Comparison of ENCODE assay signal across 23 cellular contexts in genomic region chr22:50714631-50715179, GRCh38. TPM values are rescaled to one million over a fixed set of nuclear protein-coding genes. Genes with fewer than 3 reads are reported as not detected.
"Had no signal": no experiment of that assay in that cellular context is flagged by ENCODE, and none has a peak within 500 bp of the region (broad histone marks: within the 10 kb centered on the region; RNA-seq: fewer than 3 reads in every experiment).

No MANE protein-coding gene starts in this region.

- H3K4me3 Mint-ChIP-seq: activated CD4-positive, alpha-beta T cell treated with anti-CD3 and anti-CD28 coated beads, Interleukin-2, amount 10 ng/mL, durations not matched to agents 24 days and 14 days; activated naive CD4-positive, alpha-beta T cell treated with anti-CD3 and anti-CD28 coated beads, Interleukin-2, amount 10 ng/mL, durations not matched to agents 7 days and 5 days; activated naive CD8-positive, alpha-beta T cell treated with anti-CD3 and anti-CD28 coated beads, Interleukin-2, amount 50 U/mL, for 24 hours; activated T-cell treated with anti-CD3 and anti-CD28 coated beads, Interleukin-2, amount 50 U/mL, for 4 hours; effector memory CD8-positive, alpha-beta T cell; naive thymus-derived CD4-positive, alpha-beta T cell; stimulated activated naive B cell treated with anti-CD40 and anti-IgM and Interleukin-4, amounts not matched to agents 10 μg/mL and 1 μg/mL and 100 μg/mL, for 72 hours; T-helper 1 cell treated with Interleukin-12 subunit alpha and Interleukin-12 subunit beta and Interleukin-4 antibody, amounts not matched to agents 30 μg/mL and 1 μg/mL, for 36 hours had no signal

- DNase-seq: activated CD4-positive, alpha-beta T cell treated with anti-CD3 and anti-CD28 coated beads, Interleukin-2, amount 10 ng/mL, durations not matched to agents 24 days and 14 days; activated CD8-positive, alpha-beta memory T cell treated with anti-CD3 and anti-CD28 coated beads, Interleukin-2, amount 50 U/mL, for 4 hours; activated naive CD4-positive, alpha-beta T cell treated with anti-CD3 and anti-CD28 coated beads, Interleukin-2, amount 10 ng/mL, durations not matched to agents 7 days and 5 days; activated naive CD8-positive, alpha-beta T cell treated with anti-CD3 and anti-CD28 coated beads, Interleukin-2, amount 50 U/mL, for 24 hours; activated T-cell treated with anti-CD3 and anti-CD28 coated beads, Interleukin-2, amount 50 U/mL, for 4 hours; brain microvascular endothelial cell; dermis blood vessel endothelial cell; effector memory CD8-positive, alpha-beta T cell; foreskin fibroblast; mesendoderm; naive thymus-derived CD4-positive, alpha-beta T cell; ovary; sigmoid colon; stimulated activated CD4-positive, alpha-beta T cell treated with anti-CD3 and anti-CD28 coated beads, Interleukin-4, amount 100 ng/mL, for 4 hours; stimulated activated naive B cell treated with anti-CD40 and anti-IgM and Interleukin-4, amounts not matched to agents 10 μg/mL and 1 μg/mL and 100 μg/mL, for 72 hours; tibial artery; uterus had no signal

- H3K27me3 Mint-ChIP-seq: activated CD4-positive, alpha-beta T cell treated with anti-CD3 and anti-CD28 coated beads, Interleukin-2, amount 10 ng/mL, durations not matched to agents 24 days and 14 days; activated naive CD8-positive, alpha-beta T cell treated with anti-CD3 and anti-CD28 coated beads, Interleukin-2, amount 50 U/mL, for 24 hours; naive thymus-derived CD4-positive, alpha-beta T cell had no signal

- H3K9me3 Mint-ChIP-seq: activated CD4-positive, alpha-beta T cell treated with anti-CD3 and anti-CD28 coated beads, Interleukin-2, amount 10 ng/mL, durations not matched to agents 24 days and 14 days; activated naive CD8-positive, alpha-beta T cell treated with anti-CD3 and anti-CD28 coated beads, Interleukin-2, amount 50 U/mL, for 24 hours; activated T-cell treated with anti-CD3 and anti-CD28 coated beads, Interleukin-2, amount 50 U/mL, for 4 hours; effector memory CD8-positive, alpha-beta T cell; neural progenitor cell; T-helper 1 cell treated with Interleukin-12 subunit alpha and Interleukin-12 subunit beta and Interleukin-4 antibody, amounts not matched to agents 30 μg/mL and 1 μg/mL, for 36 hours had no signal

- H3K4me1 ChIP-seq: psoas muscle, tibial artery, uterus had no signal

- H3K9me3 ChIP-seq: ovary, psoas muscle, sigmoid colon, tibial artery, uterus had no signal

- H3K36me3 Mint-ChIP-seq: activated naive CD4-positive, alpha-beta T cell treated with anti-CD3 and anti-CD28 coated beads, Interleukin-2, amount 10 ng/mL, durations not matched to agents 7 days and 5 days; naive thymus-derived CD4-positive, alpha-beta T cell; stimulated activated naive B cell treated with anti-CD40 and anti-IgM and Interleukin-4, amounts not matched to agents 10 μg/mL and 1 μg/mL and 100 μg/mL, for 72 hours had no signal

- H3K27ac ChIP-seq: brain microvascular endothelial cell, neural progenitor cell, ovary, psoas muscle, sigmoid colon, tibial artery, uterus had no signal

- H3K4me1 Mint-ChIP-seq: activated CD4-positive, alpha-beta T cell treated with anti-CD3 and anti-CD28 coated beads, Interleukin-2, amount 10 ng/mL, durations not matched to agents 24 days and 14 days; activated naive CD4-positive, alpha-beta T cell treated with anti-CD3 and anti-CD28 coated beads, Interleukin-2, amount 10 ng/mL, durations not matched to agents 7 days and 5 days; activated naive CD8-positive, alpha-beta T cell treated with anti-CD3 and anti-CD28 coated beads, Interleukin-2, amount 50 U/mL, for 24 hours had no signal

- H3K27ac Mint-ChIP-seq: activated CD4-positive, alpha-beta T cell treated with anti-CD3 and anti-CD28 coated beads, Interleukin-2, amount 10 ng/mL, durations not matched to agents 24 days and 14 days; activated naive CD4-positive, alpha-beta T cell treated with anti-CD3 and anti-CD28 coated beads, Interleukin-2, amount 10 ng/mL, durations not matched to agents 7 days and 5 days; activated naive CD8-positive, alpha-beta T cell treated with anti-CD3 and anti-CD28 coated beads, Interleukin-2, amount 50 U/mL, for 24 hours; effector memory CD8-positive, alpha-beta T cell; naive thymus-derived CD4-positive, alpha-beta T cell; stimulated activated naive B cell treated with anti-CD40 and anti-IgM and Interleukin-4, amounts not matched to agents 10 μg/mL and 1 μg/mL and 100 μg/mL, for 72 hours; T-helper 1 cell treated with Interleukin-12 subunit alpha and Interleukin-12 subunit beta and Interleukin-4 antibody, amounts not matched to agents 30 μg/mL and 1 μg/mL, for 36 hours had no signal

- H3K36me3 ChIP-seq: brain microvascular endothelial cell, neural progenitor cell, ovary, sigmoid colon, tibial artery, uterus had no signal

- H3K27me3 ChIP-seq: ovary, uterus had no signal

- ATAC-seq: activated naive CD8-positive, alpha-beta T cell treated with anti-CD3 and anti-CD28 coated beads, Interleukin-2, amount 50 U/mL, for 24 hours; activated T-cell treated with anti-CD3 and anti-CD28 coated beads, Interleukin-2, amount 50 U/mL, for 4 hours; effector memory CD8-positive, alpha-beta T cell; naive thymus-derived CD4-positive, alpha-beta T cell; stimulated activated naive B cell treated with anti-CD40 and anti-IgM and Interleukin-4, amounts not matched to agents 10 μg/mL and 1 μg/mL and 100 μg/mL, for 72 hours had no signal

- H3K4me3 ChIP-seq: neural progenitor cell, ovary, psoas muscle, sigmoid colon, tibial artery, uterus had no signal

RNA-seq across cellular contexts. Expression of gene ACR, which starts 23.3 kb away (rescaled TPM):
- total RNA-seq: activated CD4-positive, alpha-beta T cell treated with anti-CD3 and anti-CD28 coated beads, Interleukin-2, amount 10 ng/mL, durations not matched to agents 24 days and 14 days; activated T-cell treated with anti-CD3 and anti-CD28 coated beads, Interleukin-2, amount 50 U/mL, for 4 hours; cerebellum; naive thymus-derived CD4-positive, alpha-beta T cell had no signal
- polyA plus RNA-seq: aorta; keratinocyte; naive thymus-derived CD4-positive, alpha-beta T cell had no signal

RNA-seq across cellular contexts. Expression of gene SHANK3, which starts 42.1 kb away (rescaled TPM):
- polyA plus RNA-seq: naive thymus-derived CD4-positive, alpha-beta T cell had no signal
